Comparison of ENCODE assay signal across 13 cellular contexts in genomic region chrX:140172401-140172800, GRCh38.
"Had no signal": no experiment of that assay in that cellular context is flagged by ENCODE, and none has a peak within 500 bp of the region (broad histone marks: within the 10 kb centered on the region; RNA-seq: fewer than 3 reads in every experiment).

No MANE protein-coding gene starts in this region.

- H3K4me3 ChIP-seq: colonic mucosa, coronary artery, dorsolateral prefrontal cortex, esophagus muscularis mucosa, esophagus squamous epithelium, gastrocnemius medialis, gastroesophageal sphincter, heart left ventricle, heart right ventricle had no signal

- ATAC-seq: effector memory CD8-positive, alpha-beta T cell; esophagus mucosa; foreskin keratinocyte; gastrocnemius medialis; gastroesophageal sphincter; heart left ventricle; heart right ventricle had no signal

- H3K27ac ChIP-seq: colonic mucosa, coronary artery, dorsolateral prefrontal cortex, epithelial cell of prostate, esophagus muscularis mucosa, esophagus squamous epithelium, foreskin keratinocyte, gastrocnemius medialis, gastroesophageal sphincter, heart left ventricle, heart right ventricle had no signal

- H3K9me3 ChIP-seq: colonic mucosa, esophagus squamous epithelium, gastrocnemius medialis, gastroesophageal sphincter, heart left ventricle, heart right ventricle had no signal

- H3K36me3 ChIP-seq: colonic mucosa, esophagus muscularis mucosa, esophagus squamous epithelium, gastrocnemius medialis, gastroesophageal sphincter, heart left ventricle, heart right ventricle had no signal

- H3K4me1 ChIP-seq: colonic mucosa, esophagus muscularis mucosa, esophagus squamous epithelium, foreskin keratinocyte, gastrocnemius medialis, gastroesophageal sphincter, heart left ventricle, heart right ventricle had no signal
